In genomic region chr17:2711608-2712299, GRCh38 we compare ENCODE assay signal across 1 cellular context.
TF ChIP-seq lines count a peak whose summit lies in the region.

A gene with protein sequence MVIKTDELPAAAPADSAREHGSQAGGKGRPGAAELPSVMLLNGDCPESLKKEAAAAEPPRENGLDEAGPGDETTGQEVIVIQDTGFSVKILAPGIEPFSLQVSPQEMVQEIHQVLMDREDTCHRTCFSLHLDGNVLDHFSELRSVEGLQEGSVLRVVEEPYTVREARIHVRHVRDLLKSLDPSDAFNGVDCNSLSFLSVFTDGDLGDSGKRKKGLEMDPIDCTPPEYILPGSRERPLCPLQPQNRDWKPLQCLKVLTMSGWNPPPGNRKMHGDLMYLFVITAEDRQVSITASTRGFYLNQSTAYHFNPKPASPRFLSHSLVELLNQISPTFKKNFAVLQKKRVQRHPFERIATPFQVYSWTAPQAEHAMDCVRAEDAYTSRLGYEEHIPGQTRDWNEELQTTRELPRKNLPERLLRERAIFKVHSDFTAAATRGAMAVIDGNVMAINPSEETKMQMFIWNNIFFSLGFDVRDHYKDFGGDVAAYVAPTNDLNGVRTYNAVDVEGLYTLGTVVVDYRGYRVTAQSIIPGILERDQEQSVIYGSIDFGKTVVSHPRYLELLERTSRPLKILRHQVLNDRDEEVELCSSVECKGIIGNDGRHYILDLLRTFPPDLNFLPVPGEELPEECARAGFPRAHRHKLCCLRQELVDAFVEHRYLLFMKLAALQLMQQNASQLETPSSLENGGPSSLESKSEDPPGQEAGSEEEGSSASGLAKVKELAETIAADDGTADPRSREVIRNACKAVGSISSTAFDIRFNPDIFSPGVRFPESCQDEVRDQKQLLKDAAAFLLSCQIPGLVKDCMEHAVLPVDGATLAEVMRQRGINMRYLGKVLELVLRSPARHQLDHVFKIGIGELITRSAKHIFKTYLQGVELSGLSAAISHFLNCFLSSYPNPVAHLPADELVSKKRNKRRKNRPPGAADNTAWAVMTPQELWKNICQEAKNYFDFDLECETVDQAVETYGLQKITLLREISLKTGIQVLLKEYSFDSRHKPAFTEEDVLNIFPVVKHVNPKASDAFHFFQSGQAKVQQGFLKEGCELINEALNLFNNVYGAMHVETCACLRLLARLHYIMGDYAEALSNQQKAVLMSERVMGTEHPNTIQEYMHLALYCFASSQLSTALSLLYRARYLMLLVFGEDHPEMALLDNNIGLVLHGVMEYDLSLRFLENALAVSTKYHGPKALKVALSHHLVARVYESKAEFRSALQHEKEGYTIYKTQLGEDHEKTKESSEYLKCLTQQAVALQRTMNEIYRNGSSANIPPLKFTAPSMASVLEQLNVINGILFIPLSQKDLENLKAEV (N-terminal part only) (minus strand): TSS chr17:2711764. CDS start chr17:2711661, 103 bp downstream.

TF ChIP-seq in HepG2, 621 proteins besides CTCF, POLR2A, EP300 and RAD21 (continued from another document and continues in another):
- TF ChIP-seq, protein P1, sequence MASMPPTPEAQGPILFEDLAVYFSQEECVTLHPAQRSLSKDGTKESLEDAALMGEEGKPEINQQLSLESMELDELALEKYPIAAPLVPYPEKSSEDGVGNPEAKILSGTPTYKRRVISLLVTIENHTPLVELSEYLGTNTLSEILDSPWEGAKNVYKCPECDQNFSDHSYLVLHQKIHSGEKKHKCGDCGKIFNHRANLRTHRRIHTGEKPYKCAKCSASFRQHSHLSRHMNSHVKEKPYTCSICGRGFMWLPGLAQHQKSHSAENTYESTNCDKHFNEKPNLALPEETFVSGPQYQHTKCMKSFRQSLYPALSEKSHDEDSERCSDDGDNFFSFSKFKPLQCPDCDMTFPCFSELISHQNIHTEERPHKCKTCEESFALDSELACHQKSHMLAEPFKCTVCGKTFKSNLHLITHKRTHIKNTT (CRISPR knock-in tag; IDR thresholded peaks at IDR 0.05), result no peak
- TF ChIP-seq NCOA1 (CRISPR knock-in tag; IDR thresholded peaks at IDR 0.05) (no peak), RORA (CRISPR knock-in tag; IDR thresholded peaks at IDR 0.05) (no peak), PHF20 (CRISPR knock-in tag; IDR thresholded peaks at IDR 0.05) (peak; percentile 76), ZNF788 (CRISPR knock-in tag; IDR thresholded peaks at IDR 0.05; ENCODE audit: borderline replicate concordance) (no peak; the same call in 1 of the 2 replicates), SNAPC4 (CRISPR knock-in tag; IDR thresholded peaks at IDR 0.05) (no peak), SP2 (CRISPR knock-in tag; IDR thresholded peaks at IDR 0.05) (no peak; the same call in 1 of the 2 replicates), ZNF451 (CRISPR knock-in tag; IDR thresholded peaks at IDR 0.05) (0 out of 2 replicates have a peak, but pooled peaks have one; percentile 52), FOXK2 (IDR thresholded peaks at IDR 0.05) (no peak), TCF7L2 (IDR thresholded peaks at IDR 0.05; ENCODE audit: low read depth, low read length) (no peak), ZNF260 (CRISPR knock-in tag; IDR thresholded peaks at IDR 0.05; ENCODE audit: borderline replicate concordance, low read depth) (no peak), TOPORS (CRISPR knock-in tag; IDR thresholded peaks at IDR 0.05) (no peak), ZNF136 (CRISPR knock-in tag; IDR thresholded peaks at IDR 0.05; ENCODE audit: low read depth) (no peak), XRCC5 (optimal IDR thresholded peaks at IDR 0.05; ENCODE audit: low read length) (peak; percentile 40), ZMYM3 (CRISPR knock-in tag; IDR thresholded peaks at IDR 0.05) (peak; percentile 62; the same call in 1 of the 2 replicates), MTA1 (CRISPR knock-in tag; IDR thresholded peaks at IDR 0.05; ENCODE audit: borderline replicate concordance) (peak; percentile 87), ZNF768 (CRISPR knock-in tag; IDR thresholded peaks at IDR 0.05) (no peak), ZXDC (CRISPR knock-in tag; IDR thresholded peaks at IDR 0.05) (no peak), ZNF263 (CRISPR knock-in tag; IDR thresholded peaks at IDR 0.05) (no peak)
- TF ChIP-seq, protein P2, sequence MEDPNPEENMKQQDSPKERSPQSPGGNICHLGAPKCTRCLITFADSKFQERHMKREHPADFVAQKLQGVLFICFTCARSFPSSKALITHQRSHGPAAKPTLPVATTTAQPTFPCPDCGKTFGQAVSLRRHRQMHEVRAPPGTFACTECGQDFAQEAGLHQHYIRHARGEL (CRISPR knock-in tag; IDR thresholded peaks at IDR 0.05), result no peak
- TF ChIP-seq, protein P3, sequence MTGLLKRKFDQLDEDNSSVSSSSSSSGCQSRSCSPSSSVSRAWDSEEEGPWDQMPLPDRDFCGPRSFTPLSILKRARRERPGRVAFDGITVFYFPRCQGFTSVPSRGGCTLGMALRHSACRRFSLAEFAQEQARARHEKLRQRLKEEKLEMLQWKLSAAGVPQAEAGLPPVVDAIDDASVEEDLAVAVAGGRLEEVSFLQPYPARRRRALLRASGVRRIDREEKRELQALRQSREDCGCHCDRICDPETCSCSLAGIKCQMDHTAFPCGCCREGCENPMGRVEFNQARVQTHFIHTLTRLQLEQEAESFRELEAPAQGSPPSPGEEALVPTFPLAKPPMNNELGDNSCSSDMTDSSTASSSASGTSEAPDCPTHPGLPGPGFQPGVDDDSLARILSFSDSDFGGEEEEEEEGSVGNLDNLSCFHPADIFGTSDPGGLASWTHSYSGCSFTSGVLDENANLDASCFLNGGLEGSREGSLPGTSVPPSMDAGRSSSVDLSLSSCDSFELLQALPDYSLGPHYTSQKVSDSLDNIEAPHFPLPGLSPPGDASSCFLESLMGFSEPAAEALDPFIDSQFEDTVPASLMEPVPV (CRISPR knock-in tag; IDR thresholded peaks at IDR 0.05), result peak; percentile 60
- TF ChIP-seq, protein P4, sequence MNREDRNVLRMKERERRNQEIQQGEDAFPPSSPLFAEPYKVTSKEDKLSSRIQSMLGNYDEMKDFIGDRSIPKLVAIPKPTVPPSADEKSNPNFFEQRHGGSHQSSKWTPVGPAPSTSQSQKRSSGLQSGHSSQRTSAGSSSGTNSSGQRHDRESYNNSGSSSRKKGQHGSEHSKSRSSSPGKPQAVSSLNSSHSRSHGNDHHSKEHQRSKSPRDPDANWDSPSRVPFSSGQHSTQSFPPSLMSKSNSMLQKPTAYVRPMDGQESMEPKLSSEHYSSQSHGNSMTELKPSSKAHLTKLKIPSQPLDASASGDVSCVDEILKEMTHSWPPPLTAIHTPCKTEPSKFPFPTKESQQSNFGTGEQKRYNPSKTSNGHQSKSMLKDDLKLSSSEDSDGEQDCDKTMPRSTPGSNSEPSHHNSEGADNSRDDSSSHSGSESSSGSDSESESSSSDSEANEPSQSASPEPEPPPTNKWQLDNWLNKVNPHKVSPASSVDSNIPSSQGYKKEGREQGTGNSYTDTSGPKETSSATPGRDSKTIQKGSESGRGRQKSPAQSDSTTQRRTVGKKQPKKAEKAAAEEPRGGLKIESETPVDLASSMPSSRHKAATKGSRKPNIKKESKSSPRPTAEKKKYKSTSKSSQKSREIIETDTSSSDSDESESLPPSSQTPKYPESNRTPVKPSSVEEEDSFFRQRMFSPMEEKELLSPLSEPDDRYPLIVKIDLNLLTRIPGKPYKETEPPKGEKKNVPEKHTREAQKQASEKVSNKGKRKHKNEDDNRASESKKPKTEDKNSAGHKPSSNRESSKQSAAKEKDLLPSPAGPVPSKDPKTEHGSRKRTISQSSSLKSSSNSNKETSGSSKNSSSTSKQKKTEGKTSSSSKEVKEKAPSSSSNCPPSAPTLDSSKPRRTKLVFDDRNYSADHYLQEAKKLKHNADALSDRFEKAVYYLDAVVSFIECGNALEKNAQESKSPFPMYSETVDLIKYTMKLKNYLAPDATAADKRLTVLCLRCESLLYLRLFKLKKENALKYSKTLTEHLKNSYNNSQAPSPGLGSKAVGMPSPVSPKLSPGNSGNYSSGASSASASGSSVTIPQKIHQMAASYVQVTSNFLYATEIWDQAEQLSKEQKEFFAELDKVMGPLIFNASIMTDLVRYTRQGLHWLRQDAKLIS (CRISPR knock-in tag; IDR thresholded peaks at IDR 0.05), result no peak
- TF ChIP-seq, protein P5, sequence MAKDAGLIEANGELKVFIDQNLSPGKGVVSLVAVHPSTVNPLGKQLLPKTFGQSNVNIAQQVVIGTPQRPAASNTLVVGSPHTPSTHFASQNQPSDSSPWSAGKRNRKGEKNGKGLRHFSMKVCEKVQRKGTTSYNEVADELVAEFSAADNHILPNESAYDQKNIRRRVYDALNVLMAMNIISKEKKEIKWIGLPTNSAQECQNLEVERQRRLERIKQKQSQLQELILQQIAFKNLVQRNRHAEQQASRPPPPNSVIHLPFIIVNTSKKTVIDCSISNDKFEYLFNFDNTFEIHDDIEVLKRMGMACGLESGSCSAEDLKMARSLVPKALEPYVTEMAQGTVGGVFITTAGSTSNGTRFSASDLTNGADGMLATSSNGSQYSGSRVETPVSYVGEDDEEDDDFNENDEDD (CRISPR knock-in tag; IDR thresholded peaks at IDR 0.05; ENCODE audit: borderline replicate concordance), result peak; percentile 90
